Comparison of ENCODE assay signal across 2 cellular contexts in genomic region chr22:50205781-50206569, GRCh38.
TF ChIP-seq lines count a peak whose summit lies in the region.

No MANE protein-coding gene starts in this region.

TF ChIP-seq in HCT116, 20 proteins besides CTCF, POLR2A, EP300 and RAD21:
- TF ChIP-seq FOSL1 (IDR thresholded peaks at IDR 0.05; ENCODE audit: low read depth) (no peak), ZNF274 (IDR thresholded peaks at IDR 0.05; ENCODE audit: low read depth, low read length) (no peak), YY1 (IDR thresholded peaks at IDR 0.05; ENCODE audit: extremely low read depth, insufficient replicate concordance, low read depth, low read length) (no peak), CEBPB (IDR thresholded peaks at IDR 0.05; ENCODE audit: low read depth) (no peak), ELF1 (IDR thresholded peaks at IDR 0.05; ENCODE audit: borderline replicate concordance, low read depth) (no peak), ZFX (IDR thresholded peaks at IDR 0.05) (no peak), TCF7L2 (IDR thresholded peaks at IDR 0.05; ENCODE audit: borderline replicate concordance, extremely low read depth, insufficient read depth, insufficient read length) (no peak), SP1 (IDR thresholded peaks at IDR 0.05; ENCODE audit: low read depth) (no peak), MAX (IDR thresholded peaks at IDR 0.05) (no peak), ATF3 (IDR thresholded peaks at IDR 0.05) (no peak), ZBTB33 (IDR thresholded peaks at IDR 0.05; ENCODE audit: extremely low read depth, insufficient replicate concordance, low read length) (no peak), SRF (IDR thresholded peaks at IDR 0.05; ENCODE audit: low read depth) (no peak)

TF ChIP-seq in GM12878, 131 proteins besides CTCF, POLR2A, EP300 and RAD21:
- TF ChIP-seq ATF7 (IDR thresholded peaks at IDR 0.05; ENCODE audit: low read depth) (no peak), STAT1 (conservative IDR thresholded peaks at IDR 0.05) (no peak), RUNX3 (IDR thresholded peaks at IDR 0.05; ENCODE audit: low read length) (no peak), TCF3 (IDR thresholded peaks at IDR 0.05; ENCODE audit: borderline replicate concordance, insufficient read depth, low read depth, low read length) (no peak), BHLHE40 (IDR thresholded peaks at IDR 0.05; ENCODE audit: borderline replicate concordance in 1 of 2, low read depth in 2 of 2, low read length in 1 of 2) (no peak), PBX3 (IDR thresholded peaks at IDR 0.05; ENCODE audit: insufficient replicate concordance, low read depth, low read length) (no peak), SMAD1 (IDR thresholded peaks at IDR 0.05; ENCODE audit: low read depth, partially characterized antibody) (no peak), MTA3 (IDR thresholded peaks at IDR 0.05; ENCODE audit: borderline replicate concordance, low read length) (no peak), IKZF2 (IDR thresholded peaks at IDR 0.05) (no peak), ESRRA (IDR thresholded peaks at IDR 0.05; ENCODE audit: low read length) (no peak)
TF ChIP-seq in GM12878: peak in this region for 0.
